ENCODE assay signal across 1 cellular context in genomic region chr17:13160790-13161189, GRCh38.
TF ChIP-seq lines count a peak whose summit lies in the region.

No MANE protein-coding gene starts in this region.

TF ChIP-seq in neural cell, 6 proteins besides CTCF, POLR2A, EP300 and RAD21:
- no peak for TF ChIP-seq REST (IDR thresholded peaks at IDR 0.05; ENCODE audit: borderline replicate concordance)
- peak; percentile 62 for TF ChIP-seq POLR2AphosphoS5 (IDR thresholded peaks at IDR 0.05)
